ENCODE assay signal across 34 cellular contexts in genomic region chr14:79432640-79433039, GRCh38.
"Had no signal": no experiment of that assay in that cellular context is flagged by ENCODE, and none has a peak within 500 bp of the region (broad histone marks: within the 10 kb centered on the region; RNA-seq: fewer than 3 reads in every experiment).

No MANE protein-coding gene starts in this region.

- H3K36me3 ChIP-seq: adrenal gland, ascending aorta, brain microvascular endothelial cell, breast epithelium, cardiac muscle cell had no signal

- H3K27ac ChIP-seq: adrenal gland, ascending aorta, body of pancreas, brain microvascular endothelial cell, breast epithelium, cardiac muscle cell had no signal

- DNase-seq: activated effector memory CD4-positive, alpha-beta T cell treated with anti-CD3 and anti-CD28 coated beads, Interleukin-2, amount 50 U/mL, for 16 hours; activated effector memory CD4-positive, alpha-beta T cell treated with Interleukin-2 at 50 U/mL for 16 hours; activated gamma-delta T cell; activated gamma-delta T cell treated with Interleukin-2 at 50 U/mL for 16 hours; activated naive CD4-positive, alpha-beta T cell; activated naive CD4-positive, alpha-beta T cell treated with anti-CD3 and anti-CD28 coated beads for 36 hours; activated naive CD4-positive, alpha-beta T cell treated with anti-CD3 and anti-CD28 coated beads, Interleukin-2, amount 10 ng/mL, durations not matched to agents 7 days and 5 days; activated naive CD4-positive, alpha-beta T cell treated with anti-CD3 and anti-CD28 coated beads, Interleukin-2, amount 50 U/mL, for 16 hours; activated naive CD4-positive, alpha-beta T cell treated with Interleukin-2 at 50 U/mL for 16 hours; activated naive CD8-positive, alpha-beta T cell treated with anti-CD3 and anti-CD28 coated beads for 36 hours; activated naive CD8-positive, alpha-beta T cell treated with anti-CD3 and anti-CD28 coated beads, Interleukin-2, amount 10 ng/mL, durations not matched to agents 7 days and 5 days; activated naive CD8-positive, alpha-beta T cell treated with anti-CD3 and anti-CD28 coated beads, Interleukin-2, amount 50 U/mL, for 24 hours; activated T-cell treated with anti-CD3 and anti-CD28 coated beads, Interleukin-2, amount 50 U/mL, for 1 hour; activated T-cell treated with anti-CD3 and anti-CD28 coated beads, Interleukin-2, amount 50 U/mL, for 24 hours; activated T-cell treated with anti-CD3 and anti-CD28 coated beads, Interleukin-2, amount 50 U/mL, for 4 hours; activated T-cell treated with anti-CD3 and anti-CD28 coated beads, Interleukin-2, amount 50 U/mL, for 48 hours; activated T-cell treated with anti-CD3 and anti-CD28 coated beads, Interleukin-2, amount 50 U/mL, for 72 hours; adrenal gland; amniotic stem cell; amygdala; anterior cingulate cortex; aorta; body of pancreas; brain microvascular endothelial cell; caudate nucleus; central memory CD4-positive, alpha-beta T cell; cerebellar nuclear complex had no signal

- H3K27me3 ChIP-seq: adrenal gland, ascending aorta, body of pancreas, brain microvascular endothelial cell, breast epithelium, cardiac muscle cell had no signal

- FAIRE-seq: astrocyte, bronchial epithelial cell had no signal

- H3K9me3 ChIP-seq: adrenal gland, ascending aorta, body of pancreas, breast epithelium had no signal

- H3K4me3 ChIP-seq: adrenal gland, ascending aorta, body of pancreas, breast epithelium, cardiac muscle cell had no signal

- ATAC-seq: activated naive CD4-positive, alpha-beta T cell treated with anti-CD3 and anti-CD28 coated beads, Interleukin-2, amount 50 U/mL, for 72 hours; activated naive CD8-positive, alpha-beta T cell treated with anti-CD3 and anti-CD28 coated beads, Interleukin-2, amount 50 U/mL, for 24 hours; activated T-cell treated with anti-CD3 and anti-CD28 coated beads, Interleukin-2, amount 50 U/mL, for 4 hours; activated T-cell treated with anti-CD3 and anti-CD28 coated beads, Interleukin-2, amount 50 U/mL, for 72 hours; activated T-helper 17 cell treated with anti-CD3 and anti-CD28 coated beads, Interleukin-2, amount 50 U/mL, for 72 hours; body of pancreas had no signal

- H3K4me1 ChIP-seq: adrenal gland, ascending aorta, breast epithelium had no signal
